ENCODE assay signal across 1 cellular context in the genomic region with DNA sequence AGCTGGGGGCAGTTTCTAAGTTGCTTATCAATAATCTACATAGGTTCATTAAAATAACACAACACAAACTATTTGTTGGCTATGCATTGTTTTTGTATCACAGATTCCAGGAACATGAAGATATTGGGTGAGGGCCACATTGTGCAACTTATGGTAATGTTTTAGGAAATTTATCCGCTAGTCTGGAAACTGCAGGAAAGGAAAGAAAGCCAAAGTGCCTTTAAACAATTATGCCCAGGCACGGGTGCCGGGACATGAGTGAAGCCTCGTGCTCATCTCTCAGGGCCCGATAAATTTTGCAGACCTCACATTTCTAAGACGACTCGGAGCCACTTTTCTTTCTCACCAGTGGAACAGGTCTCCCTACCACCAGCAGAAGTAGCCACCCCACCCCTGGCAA. TPM values are rescaled to one million over a fixed set of nuclear protein-coding genes. Genes with fewer than 3 reads are reported as not detected.
"Had no signal": no experiment of that assay in that cellular context is flagged by ENCODE, and none has a peak within 500 bp of the region (broad histone marks: within the 10 kb centered on the region; RNA-seq: fewer than 3 reads in every experiment).

No MANE protein-coding gene starts in this region.

RNA-seq across cellular contexts. Expression of gene GOLGA8Q, which starts 52.6 kb away (rescaled TPM):
- total RNA-seq: G401 had no signal
